ENCODE assay signal across 1 cellular context in genomic region chr2:231297108-231297908, GRCh38.
TF ChIP-seq lines count a peak whose summit lies in the region.

No MANE protein-coding gene starts in this region.

TF ChIP-seq in GM23338, 12 proteins besides CTCF, POLR2A, EP300 and RAD21 (continued from another document):
- no peak for TF ChIP-seq ZNF462 (CRISPR knock-in tag; IDR thresholded peaks at IDR 0.05)
- TF ChIP-seq JUNB (IDR thresholded peaks at IDR 0.05; ENCODE audit: unreplicated experiment), result no peak
- TF ChIP-seq NANOG (IDR thresholded peaks at IDR 0.05; ENCODE audit: borderline replicate concordance), result no peak
